Comparison of ENCODE assay signal across 1 cellular context in genomic region chr10:101995451-101996063, GRCh38.
A peak's percentile ranks its signal among the peaks of the same experiment; 100 is the strongest.
TF ChIP-seq lines count a peak whose summit lies in the region.

No MANE protein-coding gene starts in this region.

TF ChIP-seq in HepG2, 621 proteins besides CTCF, POLR2A, EP300 and RAD21 (continued from another document and continues in another):
- TF ChIP-seq THAP7 (CRISPR knock-in tag; IDR thresholded peaks at IDR 0.05), result no peak
- TF ChIP-seq ZNF564 (CRISPR knock-in tag; IDR thresholded peaks at IDR 0.05), result no peak
- no peak for TF ChIP-seq SP4 (CRISPR knock-in tag; IDR thresholded peaks at IDR 0.05)
- no peak for TF ChIP-seq CHD2 (IDR thresholded peaks at IDR 0.05; ENCODE audit: low read depth, low read length)
- TF ChIP-seq NCOA5 (CRISPR knock-in tag; IDR thresholded peaks at IDR 0.05), result no peak
- TF ChIP-seq ZNF468 (CRISPR knock-in tag; IDR thresholded peaks at IDR 0.05), result no peak
- no peak for TF ChIP-seq ZBTB8A (CRISPR knock-in tag; IDR thresholded peaks at IDR 0.05; ENCODE audit: borderline replicate concordance, low read depth)
- TF ChIP-seq ZNF326 (CRISPR knock-in tag; IDR thresholded peaks at IDR 0.05; ENCODE audit: borderline replicate concordance), result no peak
- TF ChIP-seq ETV5 (CRISPR knock-in tag; IDR thresholded peaks at IDR 0.05; ENCODE audit: borderline replicate concordance), result peak; percentile 24; the same call in 1 of the 2 replicates
- no peak for TF ChIP-seq ZNF83 (CRISPR knock-in tag; IDR thresholded peaks at IDR 0.05; ENCODE audit: borderline replicate concordance)
- TF ChIP-seq GTF3A (CRISPR knock-in tag; conservative IDR thresholded peaks at IDR 0.05), result no peak
- TF ChIP-seq SATB2 (CRISPR knock-in tag; IDR thresholded peaks at IDR 0.05), result no peak
- peak; percentile 75 for TF ChIP-seq FOXA3 (CRISPR knock-in tag; IDR thresholded peaks at IDR 0.05)
- TF ChIP-seq ZNF766 (CRISPR knock-in tag; IDR thresholded peaks at IDR 0.05; ENCODE audit: borderline replicate concordance), result no peak
- no peak for TF ChIP-seq ASH2L (IDR thresholded peaks at IDR 0.05; ENCODE audit: insufficient read length, low read depth, low read length)
- TF ChIP-seq ZNF496 (CRISPR knock-in tag; IDR thresholded peaks at IDR 0.05; ENCODE audit: insufficient replicate concordance), result no peak
- no peak for TF ChIP-seq SNAPC4 (CRISPR knock-in tag; IDR thresholded peaks at IDR 0.05)
- TF ChIP-seq PAXIP1 (CRISPR knock-in tag; conservative IDR thresholded peaks at IDR 0.05), result no peak
- TF ChIP-seq FOSL1 (CRISPR knock-in tag; IDR thresholded peaks at IDR 0.05; ENCODE audit: borderline replicate concordance), result peak; percentile 65; the same call in 1 of the 2 replicates
- TF ChIP-seq ZFP36 (IDR thresholded peaks at IDR 0.05; ENCODE audit: borderline replicate concordance, low read depth, low read length, partially characterized antibody), result no peak
- no peak for TF ChIP-seq HOXA3 (CRISPR knock-in tag; IDR thresholded peaks at IDR 0.05)
- TF ChIP-seq GLMP (CRISPR knock-in tag; IDR thresholded peaks at IDR 0.05; ENCODE audit: borderline replicate concordance), result no peak
- TF ChIP-seq RARA (CRISPR knock-in tag; IDR thresholded peaks at IDR 0.05), result peak; percentile 34; the same call in 1 of the 2 replicates
- TF ChIP-seq, protein P1, sequence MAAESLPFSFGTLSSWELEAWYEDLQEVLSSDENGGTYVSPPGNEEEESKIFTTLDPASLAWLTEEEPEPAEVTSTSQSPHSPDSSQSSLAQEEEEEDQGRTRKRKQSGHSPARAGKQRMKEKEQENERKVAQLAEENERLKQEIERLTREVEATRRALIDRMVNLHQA (CRISPR knock-in tag; IDR thresholded peaks at IDR 0.05), result no peak
- no peak for TF ChIP-seq TBX2 (CRISPR knock-in tag; IDR thresholded peaks at IDR 0.05; ENCODE audit: borderline replicate concordance)
- no peak for TF ChIP-seq ZNF7 (CRISPR knock-in tag; IDR thresholded peaks at IDR 0.05)
- no peak for TF ChIP-seq ARNTL (CRISPR knock-in tag; IDR thresholded peaks at IDR 0.05)
- no peak for TF ChIP-seq ZEB1 (IDR thresholded peaks at IDR 0.05; ENCODE audit: insufficient replicate concordance, low read depth)
- TF ChIP-seq TAF1 (CRISPR knock-in tag; IDR thresholded peaks at IDR 0.05), result no peak
- TF ChIP-seq, protein P2, sequence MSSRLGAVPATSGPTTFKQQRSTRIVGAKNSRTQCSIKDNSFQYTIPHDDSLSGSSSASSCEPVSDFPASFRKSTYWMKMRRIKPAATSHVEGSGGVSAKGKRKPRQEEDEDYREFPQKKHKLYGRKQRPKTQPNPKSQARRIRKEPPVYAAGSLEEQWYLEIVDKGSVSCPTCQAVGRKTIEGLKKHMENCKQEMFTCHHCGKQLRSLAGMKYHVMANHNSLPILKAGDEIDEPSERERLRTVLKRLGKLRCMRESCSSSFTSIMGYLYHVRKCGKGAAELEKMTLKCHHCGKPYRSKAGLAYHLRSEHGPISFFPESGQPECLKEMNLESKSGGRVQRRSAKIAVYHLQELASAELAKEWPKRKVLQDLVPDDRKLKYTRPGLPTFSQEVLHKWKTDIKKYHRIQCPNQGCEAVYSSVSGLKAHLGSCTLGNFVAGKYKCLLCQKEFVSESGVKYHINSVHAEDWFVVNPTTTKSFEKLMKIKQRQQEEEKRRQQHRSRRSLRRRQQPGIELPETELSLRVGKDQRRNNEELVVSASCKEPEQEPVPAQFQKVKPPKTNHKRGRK (CRISPR knock-in tag; IDR thresholded peaks at IDR 0.05), result no peak
- no peak for TF ChIP-seq ISL2 (CRISPR knock-in tag; IDR thresholded peaks at IDR 0.05)
- no peak for TF ChIP-seq ZNF543 (CRISPR knock-in tag; IDR thresholded peaks at IDR 0.05)
- TF ChIP-seq MXI1 (IDR thresholded peaks at IDR 0.05; ENCODE audit: borderline replicate concordance, low read depth, low read length), result no peak
- TF ChIP-seq NFRKB (IDR thresholded peaks at IDR 0.05), result no peak
- peak; percentile 74 for TF ChIP-seq FOSL2 (CRISPR knock-in tag; IDR thresholded peaks at IDR 0.05)
- TF ChIP-seq ZNF567 (CRISPR knock-in tag; IDR thresholded peaks at IDR 0.05; ENCODE audit: borderline replicate concordance), result no peak
- TF ChIP-seq PCBP2 (optimal IDR thresholded peaks at IDR 0.05; ENCODE audit: low read depth, low read length, poor library complexity, severe bottlenecking), result no peak
- no peak for TF ChIP-seq ZNF703 (CRISPR knock-in tag; IDR thresholded peaks at IDR 0.05; ENCODE audit: borderline replicate concordance)
- TF ChIP-seq ZNF768 (CRISPR knock-in tag; IDR thresholded peaks at IDR 0.05), result no peak
- TF ChIP-seq ZNF441 (CRISPR knock-in tag; IDR thresholded peaks at IDR 0.05; ENCODE audit: borderline replicate concordance), result no peak
- no peak for TF ChIP-seq ZNF20 (CRISPR knock-in tag; IDR thresholded peaks at IDR 0.05)
- TF ChIP-seq, protein P3, sequence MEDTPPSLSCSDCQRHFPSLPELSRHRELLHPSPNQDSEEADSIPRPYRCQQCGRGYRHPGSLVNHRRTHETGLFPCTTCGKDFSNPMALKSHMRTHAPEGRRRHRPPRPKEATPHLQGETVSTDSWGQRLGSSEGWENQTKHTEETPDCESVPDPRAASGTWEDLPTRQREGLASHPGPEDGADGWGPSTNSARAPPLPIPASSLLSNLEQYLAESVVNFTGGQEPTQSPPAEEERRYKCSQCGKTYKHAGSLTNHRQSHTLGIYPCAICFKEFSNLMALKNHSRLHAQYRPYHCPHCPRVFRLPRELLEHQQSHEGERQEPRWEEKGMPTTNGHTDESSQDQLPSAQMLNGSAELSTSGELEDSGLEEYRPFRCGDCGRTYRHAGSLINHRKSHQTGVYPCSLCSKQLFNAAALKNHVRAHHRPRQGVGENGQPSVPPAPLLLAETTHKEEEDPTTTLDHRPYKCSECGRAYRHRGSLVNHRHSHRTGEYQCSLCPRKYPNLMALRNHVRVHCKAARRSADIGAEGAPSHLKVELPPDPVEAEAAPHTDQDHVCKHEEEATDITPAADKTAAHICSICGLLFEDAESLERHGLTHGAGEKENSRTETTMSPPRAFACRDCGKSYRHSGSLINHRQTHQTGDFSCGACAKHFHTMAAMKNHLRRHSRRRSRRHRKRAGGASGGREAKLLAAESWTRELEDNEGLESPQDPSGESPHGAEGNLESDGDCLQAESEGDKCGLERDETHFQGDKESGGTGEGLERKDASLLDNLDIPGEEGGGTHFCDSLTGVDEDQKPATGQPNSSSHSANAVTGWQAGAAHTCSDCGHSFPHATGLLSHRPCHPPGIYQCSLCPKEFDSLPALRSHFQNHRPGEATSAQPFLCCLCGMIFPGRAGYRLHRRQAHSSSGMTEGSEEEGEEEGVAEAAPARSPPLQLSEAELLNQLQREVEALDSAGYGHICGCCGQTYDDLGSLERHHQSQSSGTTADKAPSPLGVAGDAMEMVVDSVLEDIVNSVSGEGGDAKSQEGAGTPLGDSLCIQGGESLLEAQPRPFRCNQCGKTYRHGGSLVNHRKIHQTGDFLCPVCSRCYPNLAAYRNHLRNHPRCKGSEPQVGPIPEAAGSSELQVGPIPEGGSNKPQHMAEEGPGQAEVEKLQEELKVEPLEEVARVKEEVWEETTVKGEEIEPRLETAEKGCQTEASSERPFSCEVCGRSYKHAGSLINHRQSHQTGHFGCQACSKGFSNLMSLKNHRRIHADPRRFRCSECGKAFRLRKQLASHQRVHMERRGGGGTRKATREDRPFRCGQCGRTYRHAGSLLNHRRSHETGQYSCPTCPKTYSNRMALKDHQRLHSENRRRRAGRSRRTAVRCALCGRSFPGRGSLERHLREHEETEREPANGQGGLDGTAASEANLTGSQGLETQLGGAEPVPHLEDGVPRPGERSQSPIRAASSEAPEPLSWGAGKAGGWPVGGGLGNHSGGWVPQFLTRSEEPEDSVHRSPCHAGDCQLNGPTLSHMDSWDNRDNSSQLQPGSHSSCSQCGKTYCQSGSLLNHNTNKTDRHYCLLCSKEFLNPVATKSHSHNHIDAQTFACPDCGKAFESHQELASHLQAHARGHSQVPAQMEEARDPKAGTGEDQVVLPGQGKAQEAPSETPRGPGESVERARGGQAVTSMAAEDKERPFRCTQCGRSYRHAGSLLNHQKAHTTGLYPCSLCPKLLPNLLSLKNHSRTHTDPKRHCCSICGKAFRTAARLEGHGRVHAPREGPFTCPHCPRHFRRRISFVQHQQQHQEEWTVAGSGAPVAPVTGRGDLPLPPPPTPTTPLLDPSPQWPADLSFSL (CRISPR knock-in tag; IDR thresholded peaks at IDR 0.05), result no peak
- TF ChIP-seq, protein P4, sequence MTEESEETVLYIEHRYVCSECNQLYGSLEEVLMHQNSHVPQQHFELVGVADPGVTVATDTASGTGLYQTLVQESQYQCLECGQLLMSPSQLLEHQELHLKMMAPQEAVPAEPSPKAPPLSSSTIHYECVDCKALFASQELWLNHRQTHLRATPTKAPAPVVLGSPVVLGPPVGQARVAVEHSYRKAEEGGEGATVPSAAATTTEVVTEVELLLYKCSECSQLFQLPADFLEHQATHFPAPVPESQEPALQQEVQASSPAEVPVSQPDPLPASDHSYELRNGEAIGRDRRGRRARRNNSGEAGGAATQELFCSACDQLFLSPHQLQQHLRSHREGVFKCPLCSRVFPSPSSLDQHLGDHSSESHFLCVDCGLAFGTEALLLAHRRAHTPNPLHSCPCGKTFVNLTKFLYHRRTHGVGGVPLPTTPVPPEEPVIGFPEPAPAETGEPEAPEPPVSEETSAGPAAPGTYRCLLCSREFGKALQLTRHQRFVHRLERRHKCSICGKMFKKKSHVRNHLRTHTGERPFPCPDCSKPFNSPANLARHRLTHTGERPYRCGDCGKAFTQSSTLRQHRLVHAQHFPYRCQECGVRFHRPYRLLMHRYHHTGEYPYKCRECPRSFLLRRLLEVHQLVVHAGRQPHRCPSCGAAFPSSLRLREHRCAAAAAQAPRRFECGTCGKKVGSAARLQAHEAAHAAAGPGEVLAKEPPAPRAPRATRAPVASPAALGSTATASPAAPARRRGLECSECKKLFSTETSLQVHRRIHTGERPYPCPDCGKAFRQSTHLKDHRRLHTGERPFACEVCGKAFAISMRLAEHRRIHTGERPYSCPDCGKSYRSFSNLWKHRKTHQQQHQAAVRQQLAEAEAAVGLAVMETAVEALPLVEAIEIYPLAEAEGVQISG (CRISPR knock-in tag; IDR thresholded peaks at IDR 0.05), result no peak
- TF ChIP-seq KDM1A (CRISPR knock-in tag; IDR thresholded peaks at IDR 0.05), result no peak
- TF ChIP-seq PHF20 (CRISPR knock-in tag; IDR thresholded peaks at IDR 0.05), result no peak
